14 cellular contexts compared by ENCODE assay signal in genomic region chr14:51929920-51930682, GRCh38. TPM values are rescaled to one million over a fixed set of nuclear protein-coding genes. Genes with fewer than 3 reads are reported as not detected.
A peak's percentile ranks its signal among the peaks of the same experiment; 100 is the strongest.
DNase-seq lines count a peak whose midpoint lies in the region; ATAC-seq and TF ChIP-seq lines count a peak whose summit lies in the region.
"Had no signal": no experiment of that assay in that cellular context is flagged by ENCODE, and none has a peak within 500 bp of the region (broad histone marks: within the 10 kb centered on the region; RNA-seq: fewer than 3 reads in every experiment).

No MANE protein-coding gene starts in this region.

- POLR2A ChIA-PET in CD8-positive, alpha-beta memory T cell (lab: Charles Lee): no interaction called here

- no peak for DNase-seq in CD8-positive, alpha-beta memory T cell
- DNase-seq in HT1080 (ENCODE audit: low read depth): peak; percentile 65
- DNase-seq in immature natural killer cell: peak; percentile 55 to 62 (median 62)
- no peak for DNase-seq in kidney glomerular epithelial cell (lab: John Stamatoyannopoulos, UW)
- DNase-seq: effector CD8-positive, alpha-beta T cell; GDM1; NCI-H1092 treated with DMSO at 0.1 percent for 48 hours; sigmoid colon; stimulated activated naive CD4-positive, alpha-beta T cell treated with Interleukin-2 at 50 U/mL for 16 hours had no signal

- no peak overlapping the region for H3K4me3 ChIP-seq in CD8-positive, alpha-beta memory T cell (ENCODE audit: low read length)
- H3K4me3 ChIP-seq: lung, sigmoid colon had no signal

- CTCF ChIA-PET in CD8-positive, alpha-beta memory T cell (lab: Charles Lee): interaction anchor here (1.6 kb wide), 1 partner anchor 25 kb away, joined by 3 read pairs; no protein-coding TSS in a partner anchor

- no peaks in the 10 kb centered on the region for H3K27me3 Mint-ChIP-seq in CD8-positive, alpha-beta memory T cell
- peaks cover 3 to 9% (median 7%) of the 10 kb centered on the region in 3 donors for H3K27me3 Mint-ChIP-seq in immature natural killer cell (ENCODE audit: low read depth in 3 of 3)

- no peaks in the 10 kb centered on the region for H3K9me3 ChIP-seq in CD8-positive, alpha-beta memory T cell (ENCODE audit: low read length)
- H3K9me3 ChIP-seq: sigmoid colon had no signal

- H3K36me3 ChIP-seq in CD8-positive, alpha-beta memory T cell (ENCODE audit: insufficient read depth, low read length): peaks cover 4% of the 10 kb centered on the region
- H3K36me3 ChIP-seq: sigmoid colon had no signal

- peaks cover 42% of the 10 kb centered on the region for H3K4me1 ChIP-seq in CD8-positive, alpha-beta memory T cell (ENCODE audit: insufficient read depth, low read length)

- H3K36me3 Mint-ChIP-seq in CD8-positive, alpha-beta memory T cell: peaks cover 0 to 56% (median 17%) of the 10 kb centered on the region in 3 donors
- H3K36me3 Mint-ChIP-seq in immature natural killer cell: peaks cover 7 to 15% (median 9%) of the 10 kb centered on the region in 3 donors

- no peak for TF ChIP-seq CTCF in VCaP (conservative IDR thresholded peaks at IDR 0.05)

- peak overlapping the region in 6 of 7 donors; percentile 4 to 67 (median 32) for H3K4me3 Mint-ChIP-seq in CD8-positive, alpha-beta memory T cell
- H3K4me3 Mint-ChIP-seq in immature natural killer cell: peak overlapping the region; percentile 79 to 88 (median 83)

- H3K9me3 Mint-ChIP-seq in CD8-positive, alpha-beta memory T cell: no peaks in the 10 kb centered on the region
- H3K9me3 Mint-ChIP-seq in immature natural killer cell: no peaks in the 10 kb centered on the region

- peak overlapping the region; percentile 58 to 97 (median 89) for H3K27ac Mint-ChIP-seq in CD8-positive, alpha-beta memory T cell
- peak overlapping the region; percentile 92 to 99 (median 98) for H3K27ac Mint-ChIP-seq in immature natural killer cell

- H3K27ac ChIP-seq in CD8-positive, alpha-beta memory T cell (ENCODE audit: low read depth, low read length): no peak overlapping the region
- peak overlapping the region; percentile 44 for H3K27ac ChIP-seq in VCaP
- H3K27ac ChIP-seq: sigmoid colon had no signal

- no peak for ATAC-seq in HG03460 (IDR thresholded peaks at IDR 0.05; ENCODE audit: unreplicated experiment)
- ATAC-seq in HG03196 (IDR thresholded peaks at IDR 0.05; ENCODE audit: unreplicated experiment): no peak
- no peak for ATAC-seq in HG02970 (IDR thresholded peaks at IDR 0.05; ENCODE audit: low FRiP score, unreplicated experiment)

- H3K4me1 Mint-ChIP-seq in CD8-positive, alpha-beta memory T cell: peaks cover 71 to 88% (median 80%) of the 10 kb centered on the region in 3 donors
- peaks cover 94 to 99% of the 10 kb centered on the region in 2 donors for H3K4me1 Mint-ChIP-seq in immature natural killer cell

- no peaks in the 10 kb centered on the region for H3K27me3 ChIP-seq in CD8-positive, alpha-beta memory T cell (ENCODE audit: insufficient read depth, low read length, poor library complexity, severe bottlenecking)
- H3K27me3 ChIP-seq: sigmoid colon had no signal

RNA-seq across cellular contexts. Expression of gene RTRAF, which starts 59.2 kb away (rescaled TPM):
- total RNA-seq in CD8-positive, alpha-beta memory T cell: 100 to 1,000 TPM; 204 to 217 TPM
- 210 TPM for polyA plus RNA-seq in CD8-positive, alpha-beta memory T cell
- 192 and 251 TPM in 2 replicates for total RNA-seq in HT1080 (2014; rRNA removed; shearing (Covaris generic))
- 73.2 and 88.2 TPM in 2 replicates for polyA plus RNA-seq in HT1080 (2015; cell fraction: cytosol; rRNA removed)
- polyA plus RNA-seq in HT1080 (2015; cell fraction: nucleus; rRNA removed): 46.2 and 48.2 TPM in 2 replicates
- polyA plus RNA-seq in immature natural killer cell: 100 to 1,000 TPM in 2 of 3 donors, 10 to 100 TPM in 1; 92.1 to 162 (median 137) TPM

Comparison
In these comparisons a context has a peak if more than half of its experiments do, and no peak if none do; other contexts are left out.
1. DNase-seq: peak in HT1080 (single experiment) and immature natural killer cell (3 of 3); none in CD8-positive, alpha-beta memory T cell (0 of 5) and kidney glomerular epithelial cell (single experiment).